ENCODE assay signal across 8 cellular contexts in the genomic region with DNA sequence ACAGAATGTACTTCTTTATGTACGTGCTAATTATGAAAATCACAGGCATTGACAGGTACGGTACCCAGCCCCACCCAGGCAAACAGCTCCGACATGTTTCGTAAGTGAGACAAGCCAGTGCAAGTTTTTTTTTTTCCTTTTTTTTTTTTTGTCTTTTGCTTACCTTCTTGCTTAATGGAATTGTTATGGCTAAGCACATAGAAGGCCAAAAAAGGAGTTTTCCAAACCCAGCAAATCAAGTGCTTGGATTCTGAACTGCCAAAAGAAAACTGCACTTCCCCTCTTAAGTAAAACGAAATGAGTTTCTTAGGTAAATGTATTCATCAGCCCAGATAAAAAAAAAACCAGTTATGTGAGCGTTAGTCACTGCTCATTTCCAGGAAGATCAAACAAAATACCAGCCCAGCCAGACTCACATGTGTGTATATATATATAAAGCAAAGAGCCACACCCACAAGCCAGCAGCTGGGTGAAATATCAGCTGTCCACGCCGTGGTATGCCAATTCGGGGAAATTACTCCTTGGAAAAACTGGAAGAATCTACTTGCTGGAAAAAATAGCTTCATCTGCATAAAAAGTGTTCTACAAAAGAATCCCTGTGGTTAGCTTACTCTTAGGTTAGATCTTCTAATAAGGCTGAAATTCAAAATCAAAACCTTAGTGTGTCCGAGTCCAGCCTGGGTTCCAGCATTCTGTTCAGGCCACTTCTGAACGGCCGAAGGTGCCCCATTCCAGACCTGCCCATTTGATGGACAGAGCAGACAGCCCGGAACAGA. TPM values are rescaled to one million over a fixed set of nuclear protein-coding genes. Genes with fewer than 3 reads are reported as not detected.
DNase-seq lines count a peak whose midpoint lies in the region; ATAC-seq lines count a peak whose summit lies in the region.

No MANE protein-coding gene starts in this region.

- ATAC-seq in activated CD4-positive, CD25-positive, alpha-beta regulatory T cell treated with anti-CD3 and anti-CD28 coated beads, Interleukin-2, amount 50 U/mL, for 24 hours, result peak; percentile 58 to 64
- peak; percentile 43 for ATAC-seq in effector memory CD8-positive, alpha-beta T cell (replicated peaks)
- ATAC-seq in natural killer cell treated with Interleukin-12 subunit alpha and Interleukin-12 subunit beta and Interleukin-15 and Interleukin-18, amount 100 ng/mL, for 72 hours, result peak; percentile 65 to 75
- no peak for ATAC-seq in HG02981 (IDR thresholded peaks at IDR 0.05; ENCODE audit: unreplicated experiment)

- peaks cover 95% of the 10 kb centered on the region for H3K36me3 Mint-ChIP-seq in effector memory CD8-positive, alpha-beta T cell (ENCODE audit: insufficient read depth)
- H3K36me3 Mint-ChIP-seq in natural killer cell treated with Interleukin-12 subunit alpha and Interleukin-12 subunit beta and Interleukin-15 and Interleukin-18, amount 100 ng/mL, for 72 hours, result peaks cover 60% of the 10 kb centered on the region

- no peaks in the 10 kb centered on the region for H3K9me3 Mint-ChIP-seq in effector memory CD8-positive, alpha-beta T cell
- no peaks in the 10 kb centered on the region for H3K9me3 Mint-ChIP-seq in natural killer cell treated with Interleukin-12 subunit alpha and Interleukin-12 subunit beta and Interleukin-15 and Interleukin-18, amount 100 ng/mL, for 72 hours

- no peak for DNase-seq in activated CD4-positive, CD25-positive, alpha-beta regulatory T cell treated with anti-CD3 and anti-CD28 coated beads, Interleukin-2, amount 50 U/mL, for 72 hours
- peak; percentile 46 for DNase-seq in activated CD4-positive, alpha-beta T cell treated with anti-CD3 and anti-CD28 coated beads, Interleukin-2, amount 50 U/mL, for 1 hour
- peak; percentile 46 to 54 (median 50) for DNase-seq in effector memory CD8-positive, alpha-beta T cell
- DNase-seq in natural killer cell treated with Interleukin-12 subunit alpha and Interleukin-12 subunit beta and Interleukin-15 and Interleukin-18, amount 100 ng/mL, for 72 hours (ENCODE audit: low spot score), result peak; percentile 68
- no peak for DNase-seq in OCI-M2 (lab: John Stamatoyannopoulos, UW; ENCODE audit: unreplicated experiment)
- DNase-seq in pons (ENCODE audit: low spot score), result no peak

- H3K4me1 Mint-ChIP-seq in effector memory CD8-positive, alpha-beta T cell (ENCODE audit: low read depth in 2 of 2), result peaks cover 62% of the 10 kb centered on the region in 2 donors
- peaks cover 67 to 85% of the 10 kb centered on the region in 2 donors for H3K4me1 Mint-ChIP-seq in natural killer cell treated with Interleukin-12 subunit alpha and Interleukin-12 subunit beta and Interleukin-15 and Interleukin-18, amount 100 ng/mL, for 72 hours (ENCODE audit: low read depth in 2 of 2)

- peak overlapping the region; percentile 100 for H3K27ac Mint-ChIP-seq in effector memory CD8-positive, alpha-beta T cell
- H3K27ac Mint-ChIP-seq in natural killer cell treated with Interleukin-12 subunit alpha and Interleukin-12 subunit beta and Interleukin-15 and Interleukin-18, amount 100 ng/mL, for 72 hours, result peak overlapping the region; percentile 99 to 100

- no peaks in the 10 kb centered on the region for H3K27me3 Mint-ChIP-seq in effector memory CD8-positive, alpha-beta T cell
- H3K27me3 Mint-ChIP-seq in natural killer cell treated with Interleukin-12 subunit alpha and Interleukin-12 subunit beta and Interleukin-15 and Interleukin-18, amount 100 ng/mL, for 72 hours, result no peaks in the 10 kb centered on the region

- peak overlapping the region; percentile 40 to 98 for H3K4me3 Mint-ChIP-seq in effector memory CD8-positive, alpha-beta T cell
- H3K4me3 Mint-ChIP-seq in natural killer cell treated with Interleukin-12 subunit alpha and Interleukin-12 subunit beta and Interleukin-15 and Interleukin-18, amount 100 ng/mL, for 72 hours, result peak overlapping the region; percentile 60

RNA-seq across cellular contexts. Expression of gene KLF6, which starts 8.0 kb away (rescaled TPM):
- total RNA-seq in natural killer cell treated with Interleukin-12 subunit alpha and Interleukin-12 subunit beta and Interleukin-15 and Interleukin-18, amount 100 ng/mL, for 72 hours, result 100 to 1,000 TPM; 225 to 236 TPM

Comparison
In these comparisons a context has a peak if more than half of its experiments do, and no peak if none do; other contexts are left out.
1. DNase-seq: peak in activated CD4-positive, alpha-beta T cell treated with anti-CD3 and anti-CD28 coated beads, Interleukin-2, amount 50 U/mL, for 1 hour (single experiment), effector memory CD8-positive, alpha-beta T cell (3 of 3) and natural killer cell treated with Interleukin-12 subunit alpha and Interleukin-12 subunit beta and Interleukin-15 and Interleukin-18, amount 100 ng/mL, for 72 hours (single experiment); none in activated CD4-positive, CD25-positive, alpha-beta regulatory T cell treated with anti-CD3 and anti-CD28 coated beads, Interleukin-2, amount 50 U/mL, for 72 hours (single experiment), OCI-M2 (single experiment) and pons (single experiment).